ENCODE assay signal across 8 cellular contexts in genomic region chr12:92134638-92135274, GRCh38. TPM values are rescaled to one million over a fixed set of nuclear protein-coding genes. Genes with fewer than 3 reads are reported as not detected.
A peak's percentile ranks its signal among the peaks of the same experiment; 100 is the strongest.
DNase-seq lines count a peak whose midpoint lies in the region; ATAC-seq and TF ChIP-seq lines count a peak whose summit lies in the region.

No MANE protein-coding gene starts in this region.

- H3K9me3 Mint-ChIP-seq in effector memory CD8-positive, alpha-beta T cell = no peaks in the 10 kb centered on the region
- no peaks in the 10 kb centered on the region for H3K9me3 Mint-ChIP-seq in stimulated activated effector memory CD8-positive, alpha-beta T cell treated with anti-CD3 and anti-CD28 coated beads, Interleukin-12 subunit alpha, Interleukin-12 subunit beta, amount 100 ng/mL, for 72 hours

- peaks cover 67% of the 10 kb centered on the region for H3K4me1 ChIP-seq in PC-3 (ENCODE audit: insufficient read depth, low read length)

- H3K27me3 Mint-ChIP-seq in effector memory CD8-positive, alpha-beta T cell = no peaks in the 10 kb centered on the region

- no peak for TF ChIP-seq CTCF in PC-3 (conservative IDR thresholded peaks at IDR 0.05; ENCODE audit: low read depth, low read length)

- H3K4me1 Mint-ChIP-seq in effector memory CD8-positive, alpha-beta T cell (ENCODE audit: low read depth in 2 of 2) = peaks cover 66 to 87% of the 10 kb centered on the region in 2 donors
- H3K4me1 Mint-ChIP-seq in stimulated activated effector memory CD8-positive, alpha-beta T cell treated with anti-CD3 and anti-CD28 coated beads, Interleukin-12 subunit alpha, Interleukin-12 subunit beta, amount 100 ng/mL, for 72 hours = peaks cover 75% of the 10 kb centered on the region

- peak; percentile 82 for DNase-seq in PC-3
- DNase-seq in effector memory CD8-positive, alpha-beta T cell = no peak
- DNase-seq in stimulated activated effector memory CD8-positive, alpha-beta T cell treated with anti-CD3 and anti-CD28 coated beads, Interleukin-12 subunit alpha, Interleukin-12 subunit beta, amount 100 ng/mL, for 72 hours (ENCODE audit: low spot score in 2 of 2) = no peak
- no peak for DNase-seq in H7
- DNase-seq in iPS-NIHi7 (ENCODE audit: extremely low spot score) = no peak

- peak; percentile 11 for TF ChIP-seq POLR2A in GM18951 (IDR thresholded peaks at IDR 0.05; ENCODE audit: extremely low read depth, insufficient read depth, insufficient read length)

- H3K27ac Mint-ChIP-seq in effector memory CD8-positive, alpha-beta T cell = peak overlapping the region; percentile 99 to 100
- peak overlapping the region; percentile 99 for H3K27ac Mint-ChIP-seq in stimulated activated effector memory CD8-positive, alpha-beta T cell treated with anti-CD3 and anti-CD28 coated beads, Interleukin-12 subunit alpha, Interleukin-12 subunit beta, amount 100 ng/mL, for 72 hours

- no peaks in the 10 kb centered on the region for H3K9me2 ChIP-seq in PC-3 (replicated peaks; ENCODE audit: low read length)

- H3K9me3 ChIP-seq in PC-3 (ENCODE audit: low read length) = no peaks in the 10 kb centered on the region

- H3K27me3 ChIP-seq in PC-3 (ENCODE audit: low read length) (no peaks in the 10 kb centered on the region), H7 (ENCODE audit: control insufficient read depth, insufficient read depth, low read length) (no peaks in the 10 kb centered on the region)

- H3K4me3 ChIP-seq in PC-3 (ENCODE audit: low read length) (peak overlapping the region; percentile 39), H7 (ENCODE audit: insufficient read depth, low read depth, low read length) (no peak overlapping the region)

- ATAC-seq in PC-3 (peak; percentile 54), GM18861 (IDR thresholded peaks at IDR 0.05; ENCODE audit: unreplicated experiment) (no peak), HG02588 (IDR thresholded peaks at IDR 0.05; ENCODE audit: unreplicated experiment) (no peak)
- ATAC-seq in effector memory CD8-positive, alpha-beta T cell (replicated peaks) = peak; percentile 7
- ATAC-seq in stimulated activated effector memory CD8-positive, alpha-beta T cell treated with anti-CD3 and anti-CD28 coated beads, Interleukin-12 subunit alpha, Interleukin-12 subunit beta, amount 100 ng/mL, for 72 hours = peak; percentile 78

- intact Hi-C loops in PC-3 (cut with micrococcal nuclease) = loop anchor here (5.0 kb wide), 2 partner anchors 37 to 92 kb away; no protein-coding TSS in a partner anchor

- H3K27ac ChIP-seq in PC-3 (ENCODE audit: low read length) = peak overlapping the region; percentile 77

- POLR2A ChIA-PET in PC-3 (lab: Charles Lee; ENCODE audit: unreplicated experiment) = interaction anchor here (0.6 kb wide), 1 partner anchor 1844 kb away, joined by 7 read pairs; no protein-coding TSS in a partner anchor

- in situ Hi-C loops in GM18951 (cut with MboI; ENCODE audit: low sequenced_read_pairs, unreplicated experiment) = loop anchor here (10.0 to 25.0 kb wide), 4 partner anchors 100 to 747 kb away; no protein-coding TSS in a partner anchor

- peak overlapping the region; percentile 98 to 99 for H3K4me3 Mint-ChIP-seq in effector memory CD8-positive, alpha-beta T cell
- peak overlapping the region; percentile 100 for H3K4me3 Mint-ChIP-seq in stimulated activated effector memory CD8-positive, alpha-beta T cell treated with anti-CD3 and anti-CD28 coated beads, Interleukin-12 subunit alpha, Interleukin-12 subunit beta, amount 100 ng/mL, for 72 hours

- H3F3A ChIP-seq in PC-3 (ENCODE audit: low read length, unreplicated experiment) = peaks cover 8% of the 10 kb centered on the region

- H3K36me3 ChIP-seq in PC-3 (ENCODE audit: low read depth, low read length) = peaks cover 13% of the 10 kb centered on the region; the same call in 1 of the 2 replicates
- H3K36me3 ChIP-seq in H7 (replicated peaks; ENCODE audit: control insufficient read depth, insufficient read depth, low read length) = no peaks in the 10 kb centered on the region

- H3K9ac ChIP-seq in PC-3 (ENCODE audit: low read length) = peak overlapping the region; percentile 20

- peaks cover 94% of the 10 kb centered on the region for H3K36me3 Mint-ChIP-seq in effector memory CD8-positive, alpha-beta T cell (ENCODE audit: insufficient read depth)
- peaks cover 93% of the 10 kb centered on the region for H3K36me3 Mint-ChIP-seq in stimulated activated effector memory CD8-positive, alpha-beta T cell treated with anti-CD3 and anti-CD28 coated beads, Interleukin-12 subunit alpha, Interleukin-12 subunit beta, amount 100 ng/mL, for 72 hours

- H3K79me2 ChIP-seq in PC-3 (ENCODE audit: low read length) = peaks cover 99% of the 10 kb centered on the region

- CTCF ChIA-PET in PC-3 (lab: Charles Lee) = no interaction called here

- H3K4me2 ChIP-seq in PC-3 (ENCODE audit: low read length) = peak overlapping the region; percentile 74

- no TSS peak for BruUV-seq in PC-3 (replicated peaks; lab: Mats Ljungman, UMichigan)

- peaks cover 67% of the 10 kb centered on the region for H4K20me1 ChIP-seq in PC-3 (ENCODE audit: low read length)

- H2AFZ ChIP-seq in PC-3 (ENCODE audit: low read length) = no peak overlapping the region

RNA-seq across cellular contexts. Expression of gene BTG1, which starts 10.9 kb away (rescaled TPM):
- total RNA-seq in PC-3 (2014; rRNA removed) = 16.0 and 29.8 TPM in 2 replicates
- total RNA-seq in H7 (2014; rRNA removed; shearing (Covaris generic)) = 4.6 and 5.1 TPM in 2 replicates

Comparison
In these comparisons a context has a peak if more than half of its experiments do, and no peak if none do; other contexts are left out.
1. ATAC-seq: peak in PC-3 (single experiment), effector memory CD8-positive, alpha-beta T cell (single experiment) and stimulated activated effector memory CD8-positive, alpha-beta T cell treated with anti-CD3 and anti-CD28 coated beads, Interleukin-12 subunit alpha, Interleukin-12 subunit beta, amount 100 ng/mL, for 72 hours (single experiment); none in GM18861 (single experiment) and HG02588 (single experiment).